Comparison of ENCODE assay signal across 18 cellular contexts in genomic region chr3:45704544-45704943, GRCh38. TPM values are rescaled to one million over a fixed set of nuclear protein-coding genes. Genes with fewer than 3 reads are reported as not detected.
A peak's percentile ranks its signal among the peaks of the same experiment; 100 is the strongest.
DNase-seq lines count a peak whose midpoint lies in the region; ATAC-seq, FAIRE-seq and TF ChIP-seq lines count a peak whose summit lies in the region.
"Had no signal": no experiment of that assay in that cellular context is flagged by ENCODE, and none has a peak within 500 bp of the region (broad histone marks: within the 10 kb centered on the region; RNA-seq: fewer than 3 reads in every experiment).

No MANE protein-coding gene starts in this region.

- H3K27ac Mint-ChIP-seq in activated naive CD4-positive, alpha-beta T cell treated with anti-CD3 and anti-CD28 coated beads, Interleukin-2, amount 50 U/mL, for 24 hours: peak overlapping the region; percentile 6
- H3K27ac Mint-ChIP-seq in activated naive CD8-positive, alpha-beta T cell treated with anti-CD3 and anti-CD28 coated beads for 36 hours: peak overlapping the region; percentile 77
- peak overlapping the region in 6 of 10 donors; percentile 21 to 73 (median 32) for H3K27ac Mint-ChIP-seq in naive thymus-derived CD8-positive, alpha-beta T cell
- no peak overlapping the region for H3K27ac Mint-ChIP-seq in T-cell

- no peak for TF ChIP-seq POLR2A in H54 (IDR thresholded peaks at IDR 0.05; ENCODE audit: low read depth, low read length)

- CTCF ChIA-PET in T-cell (lab: Charles Lee): interaction anchor here (0.6 to 2.7 kb wide), 8 partner anchors 11 to 50 kb away, joined by 3 to 17 read pairs (median 4); no protein-coding TSS in a partner anchor

- H3K9me3 Mint-ChIP-seq in activated naive CD4-positive, alpha-beta T cell treated with anti-CD3 and anti-CD28 coated beads, Interleukin-2, amount 50 U/mL, for 24 hours: no peaks in the 10 kb centered on the region
- H3K9me3 Mint-ChIP-seq in activated naive CD8-positive, alpha-beta T cell treated with anti-CD3 and anti-CD28 coated beads for 36 hours: no peaks in the 10 kb centered on the region
- no peaks in the 10 kb centered on the region for H3K9me3 Mint-ChIP-seq in naive thymus-derived CD8-positive, alpha-beta T cell
- no peaks in the 10 kb centered on the region for H3K9me3 Mint-ChIP-seq in T-cell
- H3K9me3 Mint-ChIP-seq: CD4-positive, CD25-positive, alpha-beta regulatory T cell had no signal

- no peak for ATAC-seq in naive thymus-derived CD8-positive, alpha-beta T cell
- no peak for ATAC-seq in T-cell (replicated peaks in 1 of 4)
- ATAC-seq: HepG2 had no signal

- peaks cover 60% of the 10 kb centered on the region for H3K4me1 Mint-ChIP-seq in activated naive CD4-positive, alpha-beta T cell treated with anti-CD3 and anti-CD28 coated beads, Interleukin-2, amount 50 U/mL, for 24 hours
- H3K4me1 Mint-ChIP-seq in activated naive CD8-positive, alpha-beta T cell treated with anti-CD3 and anti-CD28 coated beads for 36 hours: peaks cover 59% of the 10 kb centered on the region
- peaks cover 26 to 64% (median 52%) of the 10 kb centered on the region in 4 donors for H3K4me1 Mint-ChIP-seq in naive thymus-derived CD8-positive, alpha-beta T cell
- H3K4me1 Mint-ChIP-seq in T-cell: peaks cover 46 to 58% (median 56%) of the 10 kb centered on the region in 3 donors

- DNase-seq in activated naive CD4-positive, alpha-beta T cell (lab: John Stamatoyannopoulos, UW): no peak
- no peak for DNase-seq in H54 (ENCODE audit: insufficient read length, low spot score)
- no peak for DNase-seq in activated naive CD8-positive, alpha-beta T cell treated with anti-CD3 and anti-CD28 coated beads for 36 hours
- no peak for DNase-seq in naive thymus-derived CD8-positive, alpha-beta T cell
- no peak for DNase-seq in hippocampal formation (lab: John Stamatoyannopoulos, UW)
- no peak for DNase-seq in T-cell
- DNase-seq: ACHN; AML-193; Calu3; CD4-positive, CD25-positive, alpha-beta regulatory T cell; DMS53; H7; NCI-H1092 treated with DMSO at 0.1 percent for 48 hours; NCI-H2081 treated with DMSO at 0.1 percent for 48 hours; NCI-H524 treated with DMSO at 0.1 percent for 48 hours; SHP77 had no signal

- peaks cover 18% of the 10 kb centered on the region for H3K36me3 Mint-ChIP-seq in activated naive CD4-positive, alpha-beta T cell treated with anti-CD3 and anti-CD28 coated beads, Interleukin-2, amount 50 U/mL, for 24 hours
- H3K36me3 Mint-ChIP-seq in activated naive CD8-positive, alpha-beta T cell treated with anti-CD3 and anti-CD28 coated beads for 36 hours: peaks cover 34% of the 10 kb centered on the region
- H3K36me3 Mint-ChIP-seq in naive thymus-derived CD8-positive, alpha-beta T cell: peaks cover 11 to 73% (median 30%) of the 10 kb centered on the region in 3 donors
- peaks cover 44% of the 10 kb centered on the region for H3K36me3 Mint-ChIP-seq in T-cell

- no peaks in the 10 kb centered on the region for H3K27me3 Mint-ChIP-seq in activated naive CD4-positive, alpha-beta T cell treated with anti-CD3 and anti-CD28 coated beads, Interleukin-2, amount 50 U/mL, for 24 hours
- H3K27me3 Mint-ChIP-seq in activated naive CD8-positive, alpha-beta T cell treated with anti-CD3 and anti-CD28 coated beads for 36 hours: no peaks in the 10 kb centered on the region
- no peaks in the 10 kb centered on the region for H3K27me3 Mint-ChIP-seq in naive thymus-derived CD8-positive, alpha-beta T cell
- H3K27me3 Mint-ChIP-seq in T-cell: no peaks in the 10 kb centered on the region
- H3K27me3 Mint-ChIP-seq: CD4-positive, CD25-positive, alpha-beta regulatory T cell had no signal

- peak; percentile 65 for FAIRE-seq in H54 (lab: Jason Lieb, UNC)
- FAIRE-seq: HepG2 had no signal

- H3K4me3 Mint-ChIP-seq in activated naive CD4-positive, alpha-beta T cell treated with anti-CD3 and anti-CD28 coated beads, Interleukin-2, amount 50 U/mL, for 24 hours: no peak overlapping the region
- no peak overlapping the region for H3K4me3 Mint-ChIP-seq in activated naive CD8-positive, alpha-beta T cell treated with anti-CD3 and anti-CD28 coated beads for 36 hours
- H3K4me3 Mint-ChIP-seq in naive thymus-derived CD8-positive, alpha-beta T cell: peak overlapping the region in 5 of 10 donors; percentile 26 to 45 (median 34)
- no peak overlapping the region for H3K4me3 Mint-ChIP-seq in T-cell
- H3K4me3 Mint-ChIP-seq: CD4-positive, CD25-positive, alpha-beta regulatory T cell had no signal

- POLR2A ChIA-PET in naive thymus-derived CD8-positive, alpha-beta T cell (lab: Charles Lee): interaction anchor here (0.5 to 2.5 kb wide), 4 partner anchors 10 to 236 kb away, joined by 3 to 17 read pairs (median 6); partner anchors contain the start of gene SACM1L
- POLR2A ChIA-PET in T-cell (lab: Charles Lee): interaction anchor here in 1 of 2 donors (0.7 to 1.1 kb wide), 2 partner anchors 30 to 331 kb away, joined by 3 to 4 read pairs; no protein-coding TSS in a partner anchor

RNA-seq across cellular contexts. Expression of gene SACM1L, which starts 15.3 kb away (rescaled TPM):
- 100 to 1,000 TPM in 1 of 2 experiments, 10 to 100 TPM in 1; 99.3 to 101 TPM for total RNA-seq in activated naive CD8-positive, alpha-beta T cell treated with anti-CD3 and anti-CD28 coated beads for 36 hours
- total RNA-seq in naive thymus-derived CD8-positive, alpha-beta T cell: 10 to 100 TPM; 89.8 to 94.4 TPM
- 10 to 100 TPM; 18.8 to 30.3 (median 18.8) TPM for polyA plus RNA-seq in naive thymus-derived CD8-positive, alpha-beta T cell
- total RNA-seq in T-cell: 10 to 100 TPM; 62.8 to 81.5 (median 69.1) TPM

Comparison
In these comparisons a context has a peak if more than half of its experiments do, and no peak if none do; other contexts are left out.
1. H3K27ac Mint-ChIP-seq: peak in activated naive CD4-positive, alpha-beta T cell treated with anti-CD3 and anti-CD28 coated beads, Interleukin-2, amount 50 U/mL, for 24 hours (single experiment), activated naive CD8-positive, alpha-beta T cell treated with anti-CD3 and anti-CD28 coated beads for 36 hours (single experiment) and naive thymus-derived CD8-positive, alpha-beta T cell (6 of 10); none in T-cell (0 of 2).